In the genomic region with DNA sequence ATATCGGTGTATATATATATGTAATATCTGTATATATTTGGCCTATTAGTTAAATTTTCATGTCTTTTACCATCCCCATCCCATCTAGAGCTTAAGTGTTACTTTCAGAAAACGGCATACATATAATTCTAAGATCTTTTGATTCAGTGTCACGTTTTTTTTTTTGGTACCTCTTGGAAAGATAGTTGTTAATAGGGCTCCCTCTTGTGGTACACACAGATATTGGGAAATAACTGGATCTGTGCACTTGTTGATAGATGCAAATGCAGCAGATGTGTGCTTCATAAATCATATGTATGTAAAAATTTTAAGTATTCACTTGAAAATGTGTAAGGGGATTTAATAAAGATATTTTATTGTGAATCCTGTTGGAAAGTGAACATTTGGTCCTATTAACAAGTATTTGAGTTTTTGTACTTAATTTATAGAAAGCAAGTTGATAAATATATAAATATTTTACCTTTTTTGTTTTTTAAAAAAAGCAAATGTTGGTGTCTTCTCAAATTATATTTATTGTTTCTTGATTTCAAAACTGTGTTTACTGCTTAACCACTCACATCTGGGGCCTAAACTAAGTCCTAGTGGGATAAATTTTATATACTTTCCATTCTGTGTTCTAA, we compare ENCODE assay signal across 8 cellular contexts.
DNase-seq lines count a peak whose midpoint lies in the region; ATAC-seq, FAIRE-seq and TF ChIP-seq lines count a peak whose summit lies in the region.

No MANE protein-coding gene starts in this region.

- H3K9me2 ChIP-seq in PC-9 (ENCODE audit: insufficient read depth): no peaks in the 10 kb centered on the region

- H3K4me1 ChIP-seq in PC-9 (replicated peaks; ENCODE audit: insufficient read depth) (no peaks in the 10 kb centered on the region), colonic mucosa (no peaks in the 10 kb centered on the region), liver (ENCODE audit: control insufficient read depth in 4 of 4, insufficient read depth in 4 of 4, low read length in 3 of 4) (peaks cover 0 to 22% (median 6%) of the 10 kb centered on the region in 4 donors)

- no TSS peak for BruUV-seq in PC-9 (replicated peaks; lab: Mats Ljungman, UMichigan)

- WGBS in liver: 32% methylated on average over 3 of the region's 3 CpGs

- ATAC-seq in GM19395 (IDR thresholded peaks at IDR 0.05; ENCODE audit: unreplicated experiment): no peak

- no peak overlapping the region for H2AFZ ChIP-seq in PC-9

- H3K9me3 ChIP-seq in PC-9 (ENCODE audit: insufficient read depth, low read depth): no peaks in the 10 kb centered on the region
- H3K9me3 ChIP-seq in colonic mucosa: no peaks in the 10 kb centered on the region
- H3K9me3 ChIP-seq in liver (ENCODE audit: control insufficient read depth in 4 of 4, low read length in 3 of 4): no peaks in the 10 kb centered on the region

- peak; percentile 72 for FAIRE-seq in GM19239 (lab: Jason Lieb, UNC)
- FAIRE-seq in urothelium cell line (lab: Jason Lieb, UNC): no peak

- H3K4me2 ChIP-seq in PC-9: no peak overlapping the region

- TF ChIP-seq RAD21 in liver (IDR thresholded peaks at IDR 0.05): peak; percentile 93 to 94

- peak; percentile 72 for TF ChIP-seq CTCF in PC-9 (conservative IDR thresholded peaks at IDR 0.05)
- peak; percentile 74 for TF ChIP-seq CTCF in colonic mucosa (IDR thresholded peaks at IDR 0.05)
- TF ChIP-seq CTCF in liver (IDR thresholded peaks at IDR 0.05; ENCODE audit: low read depth, low read length, missing input control): peak; percentile 75

- no peak overlapping the region for H3K9ac ChIP-seq in colonic mucosa (ENCODE audit: low read depth in 2 of 2, low read length in 2 of 2)
- H3K9ac ChIP-seq in liver (ENCODE audit: low read depth in 1 of 2, low read length in 2 of 2): peak overlapping the region in 1 of 2 donors; percentile 45

- intact Hi-C loops in PC-9 (cut with micrococcal nuclease; ENCODE audit: unreplicated experiment) (loop anchor here (1.0 to 5.0 kb wide), 2 partner anchors 252 to 907 kb away; no protein-coding TSS in a partner anchor), colonic mucosa (cut with DNase I) (no loop called here)

- H3K27ac ChIP-seq in PC-9 (no peak overlapping the region), colonic mucosa (no peak overlapping the region), liver (ENCODE audit: low read depth in 1 of 2, low read length in 2 of 2) (no peak overlapping the region)

- H4K20me1 ChIP-seq in PC-9 (ENCODE audit: insufficient read depth): no peaks in the 10 kb centered on the region

- POLR2A ChIA-PET in PC-9 (lab: Charles Lee; ENCODE audit: unreplicated experiment): interaction anchor here (0.8 kb wide), 1 partner anchor 88 kb away, joined by 5 read pairs; no protein-coding TSS in a partner anchor

- H3K27me3 ChIP-seq in PC-9 (ENCODE audit: insufficient read depth, low read depth) (no peaks in the 10 kb centered on the region), colonic mucosa (no peaks in the 10 kb centered on the region), liver (ENCODE audit: control insufficient read depth in 4 of 4, insufficient read depth in 4 of 4, low read length in 3 of 4) (no peaks in the 10 kb centered on the region)

- H3K4me3 ChIP-seq in PC-9 (no peak overlapping the region), colonic mucosa (no peak overlapping the region), liver (ENCODE audit: low read depth in 1 of 3, low read length in 3 of 3) (no peak overlapping the region)

- H3K79me2 ChIP-seq in PC-9 (ENCODE audit: low read depth): no peaks in the 10 kb centered on the region

- DNase-seq in COLO829 (ENCODE audit: low spot score): peak; percentile 67
- DNase-seq in GM19239 (ENCODE audit: insufficient read length, low spot score): no peak
- DNase-seq in LoVo (ENCODE audit: low spot score): peak; percentile 78
- peak in 1 of 2 experiments; percentile 59 for DNase-seq in PC-9
- DNase-seq in colonic mucosa: no peak
- peak; percentile 27 for DNase-seq in urothelium cell line (ENCODE audit: low spot score)

- H3K36me3 ChIP-seq in PC-9 (ENCODE audit: low read depth): no peaks in the 10 kb centered on the region
- no peaks in the 10 kb centered on the region for H3K36me3 ChIP-seq in colonic mucosa
- H3K36me3 ChIP-seq in liver (ENCODE audit: control insufficient read depth in 4 of 4, insufficient read depth in 3 of 4, low read depth in 1 of 4, low read length in 3 of 4): peaks cover 0 to 2% (median 0%) of the 10 kb centered on the region in 4 donors

- no peaks in the 10 kb centered on the region for H3F3A ChIP-seq in PC-9 (ENCODE audit: insufficient read depth, low read depth)

- CTCF ChIA-PET in PC-9 (lab: Charles Lee): interaction anchor here (0.6 to 1.2 kb wide), 5 partner anchors 203 to 905 kb away, joined by 3 to 4 read pairs (median 3); no protein-coding TSS in a partner anchor

TF ChIP-seq in liver, 16 proteins besides CTCF, POLR2A, EP300 and RAD21:
- peak in 1 of 2 donors; percentile 18 for TF ChIP-seq HNF4A (conservative IDR thresholded peaks at IDR 0.05)
- TF ChIP-seq, protein P1, sequence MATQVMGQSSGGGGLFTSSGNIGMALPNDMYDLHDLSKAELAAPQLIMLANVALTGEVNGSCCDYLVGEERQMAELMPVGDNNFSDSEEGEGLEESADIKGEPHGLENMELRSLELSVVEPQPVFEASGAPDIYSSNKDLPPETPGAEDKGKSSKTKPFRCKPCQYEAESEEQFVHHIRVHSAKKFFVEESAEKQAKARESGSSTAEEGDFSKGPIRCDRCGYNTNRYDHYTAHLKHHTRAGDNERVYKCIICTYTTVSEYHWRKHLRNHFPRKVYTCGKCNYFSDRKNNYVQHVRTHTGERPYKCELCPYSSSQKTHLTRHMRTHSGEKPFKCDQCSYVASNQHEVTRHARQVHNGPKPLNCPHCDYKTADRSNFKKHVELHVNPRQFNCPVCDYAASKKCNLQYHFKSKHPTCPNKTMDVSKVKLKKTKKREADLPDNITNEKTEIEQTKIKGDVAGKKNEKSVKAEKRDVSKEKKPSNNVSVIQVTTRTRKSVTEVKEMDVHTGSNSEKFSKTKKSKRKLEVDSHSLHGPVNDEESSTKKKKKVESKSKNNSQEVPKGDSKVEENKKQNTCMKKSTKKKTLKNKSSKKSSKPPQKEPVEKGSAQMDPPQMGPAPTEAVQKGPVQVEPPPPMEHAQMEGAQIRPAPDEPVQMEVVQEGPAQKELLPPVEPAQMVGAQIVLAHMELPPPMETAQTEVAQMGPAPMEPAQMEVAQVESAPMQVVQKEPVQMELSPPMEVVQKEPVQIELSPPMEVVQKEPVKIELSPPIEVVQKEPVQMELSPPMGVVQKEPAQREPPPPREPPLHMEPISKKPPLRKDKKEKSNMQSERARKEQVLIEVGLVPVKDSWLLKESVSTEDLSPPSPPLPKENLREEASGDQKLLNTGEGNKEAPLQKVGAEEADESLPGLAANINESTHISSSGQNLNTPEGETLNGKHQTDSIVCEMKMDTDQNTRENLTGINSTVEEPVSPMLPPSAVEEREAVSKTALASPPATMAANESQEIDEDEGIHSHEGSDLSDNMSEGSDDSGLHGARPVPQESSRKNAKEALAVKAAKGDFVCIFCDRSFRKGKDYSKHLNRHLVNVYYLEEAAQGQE (IDR thresholded peaks at IDR 0.05): no peak

Comparison
In these comparisons a context has a peak if more than half of its experiments do, and no peak if none do; other contexts are left out.
1. DNase-seq: peak in COLO829 (single experiment), LoVo (single experiment) and urothelium cell line (single experiment); none in GM19239 (single experiment) and colonic mucosa (single experiment).
2. Peak in every context shown above with its lines, with median percentiles within 50 percentile points of each other: CTCF ChIP-seq.